ENCODE assay signal across 2 cellular contexts in the genomic region with DNA sequence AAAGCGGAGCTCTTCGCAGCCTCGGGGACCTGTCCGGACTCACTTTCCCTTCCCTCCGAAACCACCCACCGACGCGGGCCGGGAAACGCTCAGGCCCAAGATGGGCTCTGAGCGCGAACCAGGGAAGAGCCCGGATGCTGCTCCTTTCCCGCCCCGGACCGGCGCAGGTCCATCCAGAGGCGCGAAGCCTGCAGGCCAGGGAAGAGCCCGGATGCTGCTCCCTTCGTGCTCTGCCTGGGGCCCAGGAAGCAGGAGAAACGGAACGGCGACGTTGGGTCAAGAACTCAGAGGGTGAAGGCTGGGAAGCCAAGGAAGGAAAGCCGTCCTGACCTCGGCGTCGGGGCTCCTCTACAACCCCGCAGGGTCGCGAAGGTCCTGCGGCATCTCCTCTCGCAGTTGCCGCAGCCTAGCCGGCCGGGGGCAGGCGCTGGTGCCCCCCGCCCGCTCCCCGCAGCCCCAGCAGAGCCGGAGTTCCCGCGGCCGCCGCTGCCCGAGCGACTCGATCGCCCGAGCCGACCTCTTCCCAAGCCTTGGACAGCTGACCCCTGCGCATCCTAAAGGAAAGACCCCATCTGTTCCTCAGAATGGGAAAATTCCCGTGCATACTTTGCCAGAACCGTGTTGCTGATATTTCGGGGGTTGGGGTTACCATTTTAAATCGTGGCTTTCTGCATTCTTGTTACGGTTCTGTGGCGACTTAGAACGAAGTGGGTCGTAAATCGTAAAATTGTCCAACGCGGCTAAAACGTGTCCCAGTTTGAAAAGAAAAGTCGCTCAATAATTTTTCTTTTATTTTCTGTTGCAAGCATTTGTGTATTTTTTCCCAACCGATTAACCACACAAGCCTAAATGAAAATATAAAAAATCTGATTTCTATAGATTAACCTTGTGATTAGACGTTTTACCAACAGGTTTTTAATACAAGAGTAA.
TF ChIP-seq lines count a peak whose summit lies in the region.

No MANE protein-coding gene starts in this region.

TF ChIP-seq in SK-N-SH, 30 proteins besides CTCF, POLR2A, EP300 and RAD21 (continued from another document):
- TF ChIP-seq, protein P1, sequence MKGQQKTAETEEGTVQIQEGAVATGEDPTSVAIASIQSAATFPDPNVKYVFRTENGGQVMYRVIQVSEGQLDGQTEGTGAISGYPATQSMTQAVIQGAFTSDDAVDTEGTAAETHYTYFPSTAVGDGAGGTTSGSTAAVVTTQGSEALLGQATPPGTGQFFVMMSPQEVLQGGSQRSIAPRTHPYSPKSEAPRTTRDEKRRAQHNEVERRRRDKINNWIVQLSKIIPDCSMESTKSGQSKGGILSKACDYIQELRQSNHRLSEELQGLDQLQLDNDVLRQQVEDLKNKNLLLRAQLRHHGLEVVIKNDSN (IDR thresholded peaks at IDR 0.05; ENCODE audit: borderline replicate concordance, low read depth), result no peak
- TF ChIP-seq SIN3A (IDR thresholded peaks at IDR 0.05; ENCODE audit: borderline replicate concordance, low read depth, low read length), result no peak

TF ChIP-seq in SK-N-SH treated with all-trans-retinoic acid at 6 μM for 48 hours, 23 proteins besides CTCF, POLR2A, EP300 and RAD21 (continued from another document):
- TF ChIP-seq, protein P2, sequence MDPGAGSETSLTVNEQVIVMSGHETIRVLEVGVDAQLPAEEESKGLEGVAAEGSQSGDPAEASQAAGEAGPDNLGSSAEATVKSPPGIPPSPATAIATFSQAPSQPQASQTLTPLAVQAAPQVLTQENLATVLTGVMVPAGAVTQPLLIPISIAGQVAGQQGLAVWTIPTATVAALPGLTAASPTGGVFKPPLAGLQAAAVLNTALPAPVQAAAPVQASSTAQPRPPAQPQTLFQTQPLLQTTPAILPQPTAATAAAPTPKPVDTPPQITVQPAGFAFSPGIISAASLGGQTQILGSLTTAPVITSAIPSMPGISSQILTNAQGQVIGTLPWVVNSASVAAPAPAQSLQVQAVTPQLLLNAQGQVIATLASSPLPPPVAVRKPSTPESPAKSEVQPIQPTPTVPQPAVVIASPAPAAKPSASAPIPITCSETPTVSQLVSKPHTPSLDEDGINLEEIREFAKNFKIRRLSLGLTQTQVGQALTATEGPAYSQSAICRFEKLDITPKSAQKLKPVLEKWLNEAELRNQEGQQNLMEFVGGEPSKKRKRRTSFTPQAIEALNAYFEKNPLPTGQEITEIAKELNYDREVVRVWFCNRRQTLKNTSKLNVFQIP (CRISPR knock-in tag; IDR thresholded peaks at IDR 0.05; ENCODE audit: borderline replicate concordance, low read depth), result no peak
- TF ChIP-seq, protein P3, sequence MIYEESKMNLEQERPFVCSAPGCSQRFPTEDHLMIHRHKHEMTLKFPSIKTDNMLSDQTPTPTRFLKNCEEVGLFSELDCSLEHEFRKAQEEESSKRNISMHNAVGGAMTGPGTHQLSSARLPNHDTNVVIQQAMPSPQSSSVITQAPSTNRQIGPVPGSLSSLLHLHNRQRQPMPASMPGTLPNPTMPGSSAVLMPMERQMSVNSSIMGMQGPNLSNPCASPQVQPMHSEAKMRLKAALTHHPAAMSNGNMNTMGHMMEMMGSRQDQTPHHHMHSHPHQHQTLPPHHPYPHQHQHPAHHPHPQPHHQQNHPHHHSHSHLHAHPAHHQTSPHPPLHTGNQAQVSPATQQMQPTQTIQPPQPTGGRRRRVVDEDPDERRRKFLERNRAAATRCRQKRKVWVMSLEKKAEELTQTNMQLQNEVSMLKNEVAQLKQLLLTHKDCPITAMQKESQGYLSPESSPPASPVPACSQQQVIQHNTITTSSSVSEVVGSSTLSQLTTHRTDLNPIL (CRISPR knock-in tag; IDR thresholded peaks at IDR 0.05; ENCODE audit: low read depth), result no peak
- TF ChIP-seq CSDC2 (CRISPR knock-in tag; IDR thresholded peaks at IDR 0.05) (no peak), GLIS3 (CRISPR knock-in tag; IDR thresholded peaks at IDR 0.05) (no peak), ESRRG (CRISPR knock-in tag; IDR thresholded peaks at IDR 0.05) (no peak), TOX (CRISPR knock-in tag; IDR thresholded peaks at IDR 0.05; ENCODE audit: borderline replicate concordance) (no peak), ZFP30 (CRISPR knock-in tag; IDR thresholded peaks at IDR 0.05) (no peak)
